10 cellular contexts compared by ENCODE assay signal in genomic region chr12:101792046-101792931, GRCh38. TPM values are rescaled to one million over a fixed set of nuclear protein-coding genes. Genes with fewer than 3 reads are reported as not detected.
DNase-seq lines count a peak whose midpoint lies in the region; ATAC-seq, FAIRE-seq and TF ChIP-seq lines count a peak whose summit lies in the region.
"Had no signal": no experiment of that assay in that cellular context is flagged by ENCODE, and none has a peak within 500 bp of the region (broad histone marks: within the 10 kb centered on the region; RNA-seq: fewer than 3 reads in every experiment).

No MANE protein-coding gene starts in this region.

- H3K27me3 ChIP-seq in GM12878 (replicated peaks in 1 of 2; ENCODE audit: control insufficient read depth in 2 of 2, insufficient read depth in 2 of 2, low read length in 1 of 2), result no peaks in the 10 kb centered on the region

- POLR2A ChIA-PET in GM12878 (lab: Charles Lee), result interaction anchor here (1.1 kb wide), 1 partner anchor 14 kb away, joined by 3 read pairs; no protein-coding TSS in a partner anchor

- intact Hi-C loops in GM12878 (cut with micrococcal nuclease; ENCODE audit: unreplicated experiment), result loop anchor here (5.0 kb wide), 1 partner anchor 35 kb away; no protein-coding TSS in a partner anchor
- intact Hi-C loops in left colon (cut with DNase I, micrococcal nuclease), result no loop called here

- SMC1A ChIA-PET in GM12878 (lab: Charles Lee; ENCODE audit: uncharacterized antibody, unreplicated experiment), result interaction anchor here (0.7 to 5.6 kb wide), 14 partner anchors 8 to 107 kb away, joined by 3 to 44 read pairs (median 7); partner anchors contain the start of gene GNPTAB

- CTCF ChIA-PET in GM12878 (lab: Yijun Ruan, JAX), result interaction anchor here (1.1 to 6.9 kb wide), 10 partner anchors 8 to 55 kb away, joined by 3 to 84 read pairs (median 10); partner anchors contain the start of gene GNPTAB

- no peaks in the 10 kb centered on the region for H3K9me3 ChIP-seq in GM12878 (replicated peaks; ENCODE audit: control insufficient read depth, insufficient read depth, low read length)

- H3K27ac ChIP-seq in GM12878 (ENCODE audit: control insufficient read depth, insufficient read depth), result no peak overlapping the region

- in situ Hi-C loops in GM12878 (cut with MboI), result no loop called here

- peaks cover 10% of the 10 kb centered on the region for H3K4me1 ChIP-seq in GM12878 (ENCODE audit: control insufficient read depth, insufficient read depth, low read length)

- TF ChIP-seq CTCF in AG10803 (conservative IDR thresholded peaks at IDR 0.05; ENCODE audit: low read length) (peak; percentile 42), HFF-Myc (IDR thresholded peaks at IDR 0.05; ENCODE audit: low read depth, low read length, missing control alignments) (peak; percentile 24), GM12878 (IDR thresholded peaks at IDR 0.05 in 2 of 3, conservative IDR thresholded peaks at IDR 0.05 in 1 of 3; ENCODE audit: control insufficient read depth in 2 of 3, extremely low read depth in 1 of 3, insufficient read depth in 1 of 3, low read depth in 3 of 3, low read length in 3 of 3) (peak; percentile 15 to 36 (median 19); a peak in 4 of 6 replicates)

- no peak for TF ChIP-seq EP300 in GM12878 (IDR thresholded peaks at IDR 0.05; ENCODE audit: borderline replicate concordance in 1 of 2, control insufficient read depth in 1 of 2, low read depth in 2 of 2, low read length in 2 of 2)

- no peak overlapping the region for H2AFZ ChIP-seq in GM12878 (ENCODE audit: control insufficient read depth, low read depth, low read length)

- TF ChIP-seq POLR2A in GM12878 (IDR thresholded peaks at IDR 0.05; ENCODE audit: low read depth, low read length), result no peak

- DNase-seq in AG10803 (ENCODE audit: low read depth), result no peak
- no peak for DNase-seq in HFF-Myc (ENCODE audit: extremely low read depth, low read depth)
- DNase-seq in GM12878 (ENCODE audit: low read depth, low spot score), result no peak
- no peak for DNase-seq in left colon
- no peak for DNase-seq in NCI-H2171 treated with DMSO at 0.1 percent for 48 hours (lab: John Stamatoyannopoulos, UW)
- DNase-seq in NCI-H446 (lab: John Stamatoyannopoulos, UW), result no peak
- no peak for DNase-seq in GM19240 (ENCODE audit: insufficient read length, low spot score)
- DNase-seq: effector memory CD4-positive, alpha-beta T cell; T-cell had no signal

- no peak overlapping the region for H3K4me3 ChIP-seq in AG10803 (ENCODE audit: low read length)
- no peak overlapping the region for H3K4me3 ChIP-seq in HFF-Myc (replicated peaks; ENCODE audit: low read depth, low read length)
- H3K4me3 ChIP-seq in GM12878, result no peak overlapping the region

- no peak overlapping the region for H3K4me2 ChIP-seq in GM12878 (ENCODE audit: control insufficient read depth, insufficient read depth)

- ATAC-seq in GM12878 (peak; percentile 38; the same call in 1 of the 3 replicates), left colon (peak; percentile 85), GM18867 (IDR thresholded peaks at IDR 0.05; ENCODE audit: unreplicated experiment) (no peak)

- no TSS peak for BruUV-seq in GM12878 (replicated peaks; lab: Mats Ljungman, UMichigan)

- FAIRE-seq in GM12878 (lab: Jason Lieb, UNC), result no peak

- no peaks in the 10 kb centered on the region for H4K20me1 ChIP-seq in GM12878 (ENCODE audit: control insufficient read depth, insufficient read depth)

- H3K9ac ChIP-seq in GM12878 (ENCODE audit: control insufficient read depth, insufficient read depth, low read length), result no peak overlapping the region

- RAD21 ChIA-PET in GM12878 (lab: Charles Lee; ENCODE audit: unreplicated experiment), result interaction anchor here (4.2 kb wide), 1 partner anchor 38 kb away, joined by 33 read pairs; the partner anchor contains the start of gene GNPTAB

- peaks cover 2 to 15% of the 10 kb centered on the region in 2 experiments; a peak in 3 of 4 replicates for H3K36me3 ChIP-seq in GM12878 (ENCODE audit: control insufficient read depth in 2 of 2, insufficient read depth in 2 of 2, low read length in 1 of 2)

- WGBS in GM12878 (ENCODE audit: insufficient coverage, insufficient replicate concordance, low lambda C conversion rate, missing lambda C conversion rate), result 83% methylated on average over 6 of the region's 6 CpGs

- peak; percentile 17; the same call in 1 of the 2 replicates for TF ChIP-seq RAD21 in GM12878 (IDR thresholded peaks at IDR 0.05; ENCODE audit: insufficient read depth, low read depth, low read length)

- H3K79me2 ChIP-seq in GM12878 (ENCODE audit: control insufficient read depth, insufficient read depth, low read length), result no peaks in the 10 kb centered on the region

TF ChIP-seq in GM12878, 131 proteins besides CTCF, POLR2A, EP300 and RAD21:
- TF ChIP-seq CBX3 (IDR thresholded peaks at IDR 0.05; ENCODE audit: borderline replicate concordance, low read depth) (no peak), SMC3 (IDR thresholded peaks at IDR 0.05; ENCODE audit: borderline replicate concordance, low read length) (peak; percentile 23; the same call in 1 of the 2 replicates), TARDBP (IDR thresholded peaks at IDR 0.05; ENCODE audit: borderline replicate concordance) (no peak)

RNA-seq across cellular contexts. Expression of gene GNPTAB, which starts 38.5 kb away (rescaled TPM):
- 233 and 257 TPM in 2 replicates for total RNA-seq in GM12878 (2013; cell fraction: nucleolus; rRNA removed)
- total RNA-seq in GM12878 (2014; rRNA removed), result 32.0 and 33.6 TPM in 2 replicates
- total RNA-seq in GM12878 (2014; rRNA removed; fragmentation: Illumina TruSeq; extraction: Trizol), result 36.8 and 38.9 TPM in 2 replicates
- 31.3 and 36.0 TPM in 2 replicates for total RNA-seq in GM12878 (2021)
- polyA plus RNA-seq in GM12878 (2011; ENCODE audit: low read depth), result 15.3 TPM
- polyA plus RNA-seq in GM12878 (2011; rRNA removed), result 37.4 and 52.1 TPM in 2 replicates
- polyA plus RNA-seq in GM12878 (2011; cell fraction: cytosol; rRNA removed), result 20.2 and 21.0 TPM in 2 replicates
- polyA plus RNA-seq in GM12878 (2011; cell fraction: nucleus; rRNA removed), result 19.2 and 25.4 TPM in 2 replicates
- polyA plus RNA-seq in GM12878 (2012), result 18.9 and 21.7 TPM in 2 replicates
- polyA plus RNA-seq in GM12878 (2014; fragmentation: Illumina TruSeq; extraction: Trizol), result 36.8 and 43.9 TPM in 2 replicates
- 10 to 100 TPM in 1 of 2 experiments, 1 to 10 TPM in 1; 9.8 to 10.5 TPM for polyA plus RNA-seq in GM12878 (2014; fragmentation: Nextera tagmentation; extraction: Ambion mirVana)
- 21.5 and 24.9 TPM in 2 replicates for polyA plus RNA-seq in GM12878 (2014; rRNA removed)
- polyA plus RNA-seq in GM12878 (2016; fragmentation: Nextera tagmentation; extraction: Ambion mirVana), result 10 to 100 TPM; 34.5 to 38.0 TPM
- polyA minus RNA-seq in GM12878 (2011; rRNA and poly(A)+ RNA removed), result 60.5 and 80.5 TPM in 2 replicates
- polyA minus RNA-seq in GM12878 (2011; cell fraction: cytosol; rRNA and poly(A)+ RNA removed), result 14.0 and 15.3 TPM in 2 replicates
- 24.1 and 46.2 TPM in 2 replicates for polyA minus RNA-seq in GM12878 (2011; cell fraction: nucleus; rRNA and poly(A)+ RNA removed)
- total RNA-seq in left colon, result 10 to 100 TPM; 90.2 to 95.1 TPM

RNA-seq across cellular contexts. Expression of gene SYCP3, which starts 53.0 kb away (rescaled TPM):
- 0.24 and 0.33 TPM in 2 replicates for total RNA-seq in GM12878 (2013; cell fraction: nucleolus; rRNA removed)
- total RNA-seq in GM12878 (2014; rRNA removed), result 0.17 and 0.54 TPM in 2 replicates
- total RNA-seq in GM12878 (2014; rRNA removed; fragmentation: Illumina TruSeq; extraction: Trizol), result 0.32 and 0.45 TPM in 2 replicates
- total RNA-seq in GM12878 (2021), result 0.05 and 0.28 TPM in 2 replicates
- 0.34 TPM for polyA plus RNA-seq in GM12878 (2011; ENCODE audit: low read depth)
- 0.12 and 0.42 TPM in 2 replicates for polyA plus RNA-seq in GM12878 (2011; rRNA removed)
- polyA plus RNA-seq in GM12878 (2011; cell fraction: cytosol; rRNA removed), result 0.03 TPM in 1 of 2 replicates, not detected in the other
- 0.42 and 0.46 TPM in 2 replicates for polyA plus RNA-seq in GM12878 (2011; cell fraction: nucleus; rRNA removed)
- polyA plus RNA-seq in GM12878 (2012), result 0.53 and 0.54 TPM in 2 replicates
- 0.15 TPM in 1 of 2 replicates, not detected in the other for polyA plus RNA-seq in GM12878 (2014; fragmentation: Illumina TruSeq; extraction: Trizol)
- under 1 TPM; 0.55 to 0.58 TPM for polyA plus RNA-seq in GM12878 (2014; fragmentation: Nextera tagmentation; extraction: Ambion mirVana)
- 0.13 and 0.24 TPM in 2 replicates for polyA plus RNA-seq in GM12878 (2014; rRNA removed)
- polyA plus RNA-seq in GM12878 (2016; fragmentation: Nextera tagmentation; extraction: Ambion mirVana), result under 1 TPM; 0.08 to 0.25 TPM
- 0.31 and 0.37 TPM in 2 replicates for polyA minus RNA-seq in GM12878 (2011; rRNA and poly(A)+ RNA removed)
- not detected in 2 replicates for polyA minus RNA-seq in GM12878 (2011; cell fraction: cytosol; rRNA and poly(A)+ RNA removed)
- polyA minus RNA-seq in GM12878 (2011; cell fraction: nucleus; rRNA and poly(A)+ RNA removed), result 0.29 and 0.60 TPM in 2 replicates
- total RNA-seq in left colon, result under 1 TPM; 0.15 to 0.20 TPM
